In genomic region chr6:32974541-32975308, GRCh38 we compare ENCODE assay signal across 8 cellular contexts. TPM values are rescaled to one million over a fixed set of nuclear protein-coding genes. Genes with fewer than 3 reads are reported as not detected.
DNase-seq lines count a peak whose midpoint lies in the region; ATAC-seq and TF ChIP-seq lines count a peak whose summit lies in the region.

No MANE protein-coding gene starts in this region.

- no peaks in the 10 kb centered on the region for H3K27me3 ChIP-seq in BE2C
- no peaks in the 10 kb centered on the region for H3K27me3 ChIP-seq in naive thymus-derived CD4-positive, alpha-beta T cell (ENCODE audit: control insufficient read depth in 2 of 2, insufficient read depth in 2 of 2, low read length in 2 of 2)

- H3K4me3 ChIP-seq in BE2C (ENCODE audit: low read depth, low read length), result peak overlapping the region; percentile 83
- peak overlapping the region; percentile 72 for H3K4me3 ChIP-seq in Jurkat, Clone E6-1 (ENCODE audit: low read length)
- H3K4me3 ChIP-seq in naive thymus-derived CD4-positive, alpha-beta T cell (ENCODE audit: low read length), result peak overlapping the region; percentile 76

- H3K27ac Mint-ChIP-seq in central memory CD8-positive, alpha-beta T cell (ENCODE audit: low read depth), result peak overlapping the region; percentile 99
- H3K27ac Mint-ChIP-seq in naive thymus-derived CD4-positive, alpha-beta T cell, result peak overlapping the region; percentile 71 to 100 (median 99)

- H3K36me3 Mint-ChIP-seq in central memory CD8-positive, alpha-beta T cell (ENCODE audit: insufficient read depth), result peaks cover 93% of the 10 kb centered on the region
- peaks cover 20 to 76% (median 57%) of the 10 kb centered on the region in 5 donors for H3K36me3 Mint-ChIP-seq in naive thymus-derived CD4-positive, alpha-beta T cell

- peaks cover 83% of the 10 kb centered on the region for H3K4me1 Mint-ChIP-seq in central memory CD8-positive, alpha-beta T cell
- H3K4me1 Mint-ChIP-seq in naive thymus-derived CD4-positive, alpha-beta T cell, result peaks cover 38 to 54% (median 48%) of the 10 kb centered on the region in 7 donors

- no peaks in the 10 kb centered on the region for H3K27me3 Mint-ChIP-seq in central memory CD8-positive, alpha-beta T cell
- H3K27me3 Mint-ChIP-seq in naive thymus-derived CD4-positive, alpha-beta T cell, result peaks cover 0 to 5% (median 0%) of the 10 kb centered on the region in 5 donors

- no peaks in the 10 kb centered on the region for H3K9me3 Mint-ChIP-seq in central memory CD8-positive, alpha-beta T cell
- H3K9me3 Mint-ChIP-seq in naive thymus-derived CD4-positive, alpha-beta T cell, result peaks cover 0 to 22% (median 0%) of the 10 kb centered on the region in 11 donors

- no peak for TF ChIP-seq CTCF in BE2C (IDR thresholded peaks at IDR 0.05; ENCODE audit: low read depth, low read length)

- peak overlapping the region; percentile 97 for H3K4me3 Mint-ChIP-seq in central memory CD8-positive, alpha-beta T cell
- peak overlapping the region; percentile 89 to 100 (median 98) for H3K4me3 Mint-ChIP-seq in naive thymus-derived CD4-positive, alpha-beta T cell

- no peak for ATAC-seq in central memory CD8-positive, alpha-beta T cell (replicated peaks; ENCODE audit: extremely low read depth, poor library complexity, severe bottlenecking)
- ATAC-seq in naive thymus-derived CD4-positive, alpha-beta T cell, result no peak
- ATAC-seq in GM19023 (IDR thresholded peaks at IDR 0.05; ENCODE audit: unreplicated experiment), result no peak
- no peak for ATAC-seq in HG03139 (IDR thresholded peaks at IDR 0.05; ENCODE audit: unreplicated experiment)

- intact Hi-C loops in naive thymus-derived CD4-positive, alpha-beta T cell (cut with micrococcal nuclease), result loop anchor here (5.0 kb wide), 7 partner anchors 298 to 1617 kb away; partner anchors contain the start of genes CLIC1 (in 2 of the 2), ATF6B (in 1 of the 2), HLA-B (in 1 of the 2) and PHF1 (in 1 of the 2)

- H3K4me1 ChIP-seq in BE2C, result no peaks in the 10 kb centered on the region
- H3K4me1 ChIP-seq in naive thymus-derived CD4-positive, alpha-beta T cell (ENCODE audit: control insufficient read depth in 2 of 2, insufficient read depth in 2 of 2, low read length in 2 of 2), result peaks cover 23 to 32% of the 10 kb centered on the region in 2 donors

- no peaks in the 10 kb centered on the region for H3K9me3 ChIP-seq in BE2C
- no peaks in the 10 kb centered on the region for H3K9me3 ChIP-seq in naive thymus-derived CD4-positive, alpha-beta T cell (ENCODE audit: control insufficient read depth in 2 of 3, low read length in 3 of 3)

- DNase-seq in BE2C, result no peak
- no peak for DNase-seq in Jurkat, Clone E6-1 (ENCODE audit: low read depth, low spot score)
- no peak for DNase-seq in central memory CD8-positive, alpha-beta T cell (ENCODE audit: low spot score in 2 of 2)
- DNase-seq in naive thymus-derived CD4-positive, alpha-beta T cell, result no peak
- no peak for DNase-seq in UCSD-AML1 (lab: John Stamatoyannopoulos, UW; ENCODE audit: unreplicated experiment)
- no peak for DNase-seq in GM03348 (ENCODE audit: low spot score)

- peak overlapping the region; percentile 88 for H3K27ac ChIP-seq in naive thymus-derived CD4-positive, alpha-beta T cell (ENCODE audit: low read depth, low read length)

- CTCF ChIA-PET in naive thymus-derived CD4-positive, alpha-beta T cell (lab: Charles Lee), result interaction anchor here (0.6 to 14.2 kb wide), 8 partner anchors 10 to 136 kb away, joined by 3 to 229 read pairs (median 5); partner anchors contain the start of genes HLA-DMA, HLA-DMB and TAP2

- POLR2A ChIA-PET in naive thymus-derived CD4-positive, alpha-beta T cell (lab: Charles Lee), result interaction anchor here (1.1 to 25.6 kb wide), 13 partner anchors 6 to 297 kb away, joined by 3 to 638 read pairs (median 97); partner anchors contain the start of genes BRD2, HLA-DMA, HLA-DMB and PSMB8

- H3K36me3 ChIP-seq in BE2C, result peaks cover 86% of the 10 kb centered on the region
- H3K36me3 ChIP-seq in naive thymus-derived CD4-positive, alpha-beta T cell (ENCODE audit: control insufficient read depth in 2 of 3, insufficient read depth in 3 of 3, low read length in 3 of 3), result peaks cover 49 to 68% (median 55%) of the 10 kb centered on the region in 3 experiments

RNA-seq across cellular contexts. Expression of gene BRD2, which starts 6.3 kb away (rescaled TPM):
- polyA plus RNA-seq in BE2C (2012; ENCODE audit: insufficient read depth, insufficient read length, low read depth), result 257 TPM
- polyA plus RNA-seq in Jurkat, Clone E6-1 (2012; ENCODE audit: insufficient read depth, insufficient read length), result 232 TPM
- 100 to 1,000 TPM; 275 to 391 (median 360) TPM for total RNA-seq in naive thymus-derived CD4-positive, alpha-beta T cell
- 10 to 100 TPM; 33.4 to 82.6 TPM for polyA plus RNA-seq in naive thymus-derived CD4-positive, alpha-beta T cell

RNA-seq across cellular contexts. Expression of gene HLA-DMA, which starts 21.8 kb away (rescaled TPM):
- polyA plus RNA-seq in BE2C (2012; ENCODE audit: insufficient read depth, insufficient read length, low read depth), result 0.56 TPM
- 7.5 TPM for polyA plus RNA-seq in Jurkat, Clone E6-1 (2012; ENCODE audit: insufficient read depth, insufficient read length)
- total RNA-seq in naive thymus-derived CD4-positive, alpha-beta T cell, result 100 to 1,000 TPM in 1 of 5 experiments, 10 to 100 TPM in 4; 12.5 to 120 (median 29.6) TPM
- polyA plus RNA-seq in naive thymus-derived CD4-positive, alpha-beta T cell, result 10 to 100 TPM; 19.3 to 25.6 TPM

RNA-seq across cellular contexts. Expression of gene HLA-DMB, which starts 33.9 kb away (rescaled TPM):
- not detected for polyA plus RNA-seq in BE2C (2012; ENCODE audit: insufficient read depth, insufficient read length, low read depth)
- not detected for polyA plus RNA-seq in Jurkat, Clone E6-1 (2012; ENCODE audit: insufficient read depth, insufficient read length)
- 10 to 100 TPM in 2 of 5 experiments, 1 to 10 TPM in 3; 7.8 to 82.5 (median 9.1) TPM for total RNA-seq in naive thymus-derived CD4-positive, alpha-beta T cell
- polyA plus RNA-seq in naive thymus-derived CD4-positive, alpha-beta T cell, result 10 to 100 TPM in 1 of 2 donors, 1 to 10 TPM in 1; 8.2 to 11.9 TPM

RNA-seq across cellular contexts. Expression of gene HLA-DOA, which starts 34.7 kb away (rescaled TPM):
- not detected for polyA plus RNA-seq in BE2C (2012; ENCODE audit: insufficient read depth, insufficient read length, low read depth)
- 3.3 TPM for polyA plus RNA-seq in Jurkat, Clone E6-1 (2012; ENCODE audit: insufficient read depth, insufficient read length)
- total RNA-seq in naive thymus-derived CD4-positive, alpha-beta T cell, result 10 to 100 TPM in 1 of 5 experiments, 1 to 10 TPM in 4; 3.0 to 10.5 (median 5.4) TPM
- polyA plus RNA-seq in naive thymus-derived CD4-positive, alpha-beta T cell, result 1 to 10 TPM; 4.6 to 6.7 TPM
